8 cellular contexts compared by ENCODE assay signal in genomic region chr12:685388-685787, GRCh38. TPM values are rescaled to one million over a fixed set of nuclear protein-coding genes. Genes with fewer than 3 reads are reported as not detected.
DNase-seq lines count a peak whose midpoint lies in the region; ATAC-seq, FAIRE-seq and TF ChIP-seq lines count a peak whose summit lies in the region.

No MANE protein-coding gene starts in this region.

- ATAC-seq in HG03175 (IDR thresholded peaks at IDR 0.05; ENCODE audit: unreplicated experiment) (peak; percentile 86), T-helper 17 cell (peak; percentile 96)

- peak overlapping the region; percentile 72 for H3K4me3 Mint-ChIP-seq in T-helper 17 cell

- TF ChIP-seq CTCF in sigmoid colon (IDR thresholded peaks at IDR 0.05), result no peak

- DNase-seq in GM19239 (ENCODE audit: insufficient read length, low spot score), result peak; percentile 25
- DNase-seq in T-helper 17 cell, result peak; percentile 42 to 75 (median 67)
- DNase-seq in amniotic epithelial cell (ENCODE audit: low read depth), result peak; percentile 88
- DNase-seq in small intestine, result peak; percentile 54
- no peak for DNase-seq in GOT3 (lab: John Stamatoyannopoulos, UW)
- no peak for DNase-seq in SW480 (ENCODE audit: low spot score)
- no peak for DNase-seq in sigmoid colon

- no peak for TF ChIP-seq EP300 in sigmoid colon (IDR thresholded peaks at IDR 0.05)

- WGBS in small intestine, 3 donors, result 24 to 45% (median 25%) methylated on average over 3 of the region's 3 CpGs
- 30 to 58% methylated on average over 3 of the region's 3 CpGs for WGBS in sigmoid colon, 2 donors

- no peak for TF ChIP-seq POLR2A in sigmoid colon (IDR thresholded peaks at IDR 0.05)

- intact Hi-C loops in sigmoid colon (cut with DNase I), result no loop called here

- H3K27ac ChIP-seq in small intestine (ENCODE audit: low read depth in 1 of 2, low read length in 1 of 2), result no peak overlapping the region
- H3K27ac ChIP-seq in sigmoid colon, result no peak overlapping the region

- no peaks in the 10 kb centered on the region for H3K9me3 ChIP-seq in T-helper 17 cell (ENCODE audit: control insufficient read depth, low read length, poor library complexity, severe bottlenecking)
- no peaks in the 10 kb centered on the region for H3K9me3 ChIP-seq in small intestine (ENCODE audit: control insufficient read depth, low read depth)
- H3K9me3 ChIP-seq in sigmoid colon, result no peaks in the 10 kb centered on the region

- peaks cover 32% of the 10 kb centered on the region for H3K4me1 Mint-ChIP-seq in T-helper 17 cell

- H3K27me3 ChIP-seq in small intestine (ENCODE audit: control insufficient read depth in 2 of 2, insufficient read depth in 2 of 2, low read length in 2 of 2) (no peaks in the 10 kb centered on the region), sigmoid colon (no peaks in the 10 kb centered on the region)

- H3K36me3 ChIP-seq in small intestine (ENCODE audit: control insufficient read depth in 2 of 2, insufficient read depth in 2 of 2, low read length in 2 of 2) (no peaks in the 10 kb centered on the region), sigmoid colon (no peaks in the 10 kb centered on the region)

- peak overlapping the region; percentile 98 for H3K27ac Mint-ChIP-seq in T-helper 17 cell

- peaks cover 2% of the 10 kb centered on the region for H3K36me3 Mint-ChIP-seq in T-helper 17 cell (ENCODE audit: low read depth)

- H3K4me3 ChIP-seq in small intestine (ENCODE audit: low read depth in 1 of 2, low read length in 2 of 2) (no peak overlapping the region), sigmoid colon (no peak overlapping the region)

- FAIRE-seq in GM19239 (lab: Jason Lieb, UNC) (peak; percentile 95), small intestine (lab: Jason Lieb, UNC) (no peak)

- H3K27me3 Mint-ChIP-seq in T-helper 17 cell, result no peaks in the 10 kb centered on the region

- H3K4me1 ChIP-seq in small intestine (ENCODE audit: control insufficient read depth in 2 of 2, insufficient read depth in 1 of 2, low read depth in 1 of 2, low read length in 1 of 2), result no peaks in the 10 kb centered on the region
- H3K4me1 ChIP-seq in sigmoid colon, result no peaks in the 10 kb centered on the region

RNA-seq across cellular contexts. Expression of gene NINJ2, which starts 22.1 kb away (rescaled TPM):
- total RNA-seq in T-helper 17 cell, result 1 to 10 TPM; 6.1 to 6.3 TPM
- 1 to 10 TPM in 2 of 3 donors, under 1 TPM in 1; 0.67 to 8.1 (median 5.2) TPM for polyA plus RNA-seq in small intestine
- 1 to 10 TPM; 2.0 to 8.3 (median 3.6) TPM for total RNA-seq in sigmoid colon
- polyA plus RNA-seq in sigmoid colon, result 10 to 100 TPM in 1 of 3 donors, 1 to 10 TPM in 2; 7.2 to 12.3 (median 9.0) TPM

Comparison
In these comparisons a context has a peak if more than half of its experiments do, and no peak if none do; other contexts are left out.
1. DNase-seq: peak in GM19239 (single experiment), T-helper 17 cell (3 of 3), amniotic epithelial cell (single experiment) and small intestine (single experiment); none in GOT3 (single experiment), SW480 (single experiment) and sigmoid colon (single experiment).